ENCODE assay signal across 21 cellular contexts in the genomic region with DNA sequence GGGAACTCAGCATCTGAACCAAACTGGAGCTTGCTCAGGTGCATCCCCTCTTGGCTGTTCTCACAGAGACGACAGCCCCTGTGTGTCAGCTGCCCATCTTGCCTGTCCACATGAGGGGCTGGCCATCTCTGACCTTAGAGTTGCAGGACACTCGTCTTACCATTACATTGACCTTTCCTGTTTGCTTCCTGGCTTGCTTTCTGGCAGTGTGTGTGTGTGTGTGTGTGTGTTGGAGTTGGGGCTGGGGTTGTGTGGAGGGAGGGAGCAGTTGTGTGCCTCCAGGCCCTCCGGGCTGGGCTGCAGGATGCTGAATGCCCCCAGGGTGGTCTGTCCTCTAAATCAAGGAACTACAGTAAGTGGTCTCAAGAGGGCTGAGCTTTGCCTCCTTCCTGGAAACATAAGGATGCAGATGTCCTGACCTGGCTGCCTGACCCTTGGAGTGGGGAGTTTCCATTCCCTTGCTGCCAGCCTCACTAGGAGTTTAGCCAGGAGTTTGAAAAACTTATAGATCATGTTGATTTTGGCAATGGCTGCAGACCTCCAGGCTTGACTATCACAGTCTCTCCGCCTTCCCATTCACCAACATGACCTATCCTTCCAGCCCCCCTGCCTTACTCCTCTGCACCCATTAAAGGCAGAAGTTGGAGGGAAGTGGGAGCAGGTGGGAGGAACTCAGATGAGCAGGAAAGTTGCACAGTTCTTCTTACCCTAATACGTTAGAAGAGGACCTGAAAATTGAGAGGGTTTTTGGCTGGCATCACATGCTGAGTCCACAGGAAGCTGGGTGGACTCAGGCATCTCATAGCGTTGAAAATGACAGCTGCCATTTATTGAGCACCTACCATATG. TPM values are rescaled to one million over a fixed set of nuclear protein-coding genes. Genes with fewer than 3 reads are reported as not detected.
A peak's percentile ranks its signal among the peaks of the same experiment; 100 is the strongest.
DNase-seq lines count a peak whose midpoint lies in the region; ATAC-seq and TF ChIP-seq lines count a peak whose summit lies in the region.
"Had no signal": no experiment of that assay in that cellular context is flagged by ENCODE, and none has a peak within 500 bp of the region (broad histone marks: within the 10 kb centered on the region; RNA-seq: fewer than 3 reads in every experiment).

No MANE protein-coding gene starts in this region.

- CTCF ChIA-PET in MCF 10A (lab: Yijun Ruan, JAX) (interaction anchor here (0.6 to 3.1 kb wide), 7 partner anchors 19 to 198 kb away, joined by 3 to 23 read pairs (median 4); no protein-coding TSS in a partner anchor), mammary epithelial cell (lab: Charles Lee; ENCODE audit: low non-redundant PET) (no interaction called here)

- H3K4me3 ChIP-seq in mammary epithelial cell (replicated peaks in 1 of 3; ENCODE audit: insufficient read depth in 1 of 3, low read depth in 2 of 3, low read length in 3 of 3) (no peak overlapping the region), thymus (ENCODE audit: low read length) (no peak overlapping the region)
- H3K4me3 ChIP-seq: A549, SJSA1 had no signal

- no peaks in the 10 kb centered on the region for H3K36me3 Mint-ChIP-seq in MCF 10A (ENCODE audit: insufficient read depth, unreplicated experiment)
- H3K36me3 Mint-ChIP-seq: IgD-negative memory B cell had no signal

- H4K20me1 ChIP-seq in mammary epithelial cell (ENCODE audit: insufficient read depth, low read length), result no peaks in the 10 kb centered on the region

- no TSS peak for BruUV-seq in MCF 10A (replicated peaks; lab: Mats Ljungman, UMichigan)
- no TSS peak for BruUV-seq in mammary epithelial cell (replicated peaks; lab: Mats Ljungman, UMichigan)

- H2AFZ ChIP-seq in mammary epithelial cell (ENCODE audit: low read depth, low read length), result no peak overlapping the region

- H3K27ac ChIP-seq in mammary epithelial cell (ENCODE audit: insufficient read depth, low read depth, low read length), result no peak overlapping the region
- peak overlapping the region; percentile 11 for H3K27ac ChIP-seq in thymus (ENCODE audit: low read depth)
- H3K27ac ChIP-seq: A549, SJSA1 had no signal

- dilution Hi-C loops in mammary epithelial cell (cut with HindIII; ENCODE audit: low sequenced_read_pairs), result no loop called here

- no peak overlapping the region for H3K9ac ChIP-seq in mammary epithelial cell (ENCODE audit: insufficient read depth, low read length)

- H3K79me2 ChIP-seq in mammary epithelial cell (ENCODE audit: insufficient read depth, low read length), result no peaks in the 10 kb centered on the region

- H3K27me3 ChIP-seq in mammary epithelial cell (ENCODE audit: insufficient read depth, low read length) (no peaks in the 10 kb centered on the region), thymus (ENCODE audit: control insufficient read depth, insufficient read depth) (no peaks in the 10 kb centered on the region)
- H3K27me3 ChIP-seq: SJSA1 had no signal

- H3K27me3 Mint-ChIP-seq in MCF 10A (ENCODE audit: insufficient read depth, unreplicated experiment), result no peaks in the 10 kb centered on the region
- no peaks in the 10 kb centered on the region for H3K27me3 Mint-ChIP-seq in stimulated activated naive CD8-positive, alpha-beta T cell treated with anti-CD3 and anti-CD28 coated beads, Interleukin-15, amount 100 ng/mL, for 72 hours
- H3K27me3 Mint-ChIP-seq: B cell, IgD-negative memory B cell had no signal

- no peak overlapping the region for H3K4me3 Mint-ChIP-seq in MCF 10A (ENCODE audit: unreplicated experiment)
- H3K4me3 Mint-ChIP-seq in stimulated activated naive CD8-positive, alpha-beta T cell treated with anti-CD3 and anti-CD28 coated beads, Interleukin-15, amount 100 ng/mL, for 72 hours, result no peak overlapping the region
- H3K4me3 Mint-ChIP-seq: B cell, endodermal cell, IgD-negative memory B cell, neural crest cell had no signal

- H3K36me3 ChIP-seq in mammary epithelial cell (ENCODE audit: insufficient read depth, low read length) (no peaks in the 10 kb centered on the region), thymus (ENCODE audit: control insufficient read depth, insufficient read depth) (no peaks in the 10 kb centered on the region)
- H3K36me3 ChIP-seq: SJSA1 had no signal

- intact Hi-C loops in MCF 10A (cut with micrococcal nuclease), result no loop called here
- intact Hi-C loops in mammary epithelial cell (cut with micrococcal nuclease), result no loop called here

- H3K4me1 ChIP-seq in mammary epithelial cell (ENCODE audit: insufficient read depth, low read length), result peaks cover 11% of the 10 kb centered on the region
- no peaks in the 10 kb centered on the region for H3K4me1 ChIP-seq in thymus (ENCODE audit: control insufficient read depth, insufficient read depth, low read length)
- H3K4me1 ChIP-seq: SJSA1 had no signal

- DNase-seq in MCF 10A (ENCODE audit: unreplicated experiment) (no peak), mammary epithelial cell (no peak), RPMI8226 (peak; percentile 56), left lobe of liver (ENCODE audit: low spot score) (peak; percentile 71)
- no peak for DNase-seq in activated CD4-positive, alpha-beta T cell treated with anti-CD3 and anti-CD28 coated beads for 4 hours
- DNase-seq in stimulated activated naive CD8-positive, alpha-beta T cell treated with anti-CD3 and anti-CD28 coated beads, Interleukin-15, amount 100 ng/mL, for 72 hours, result no peak
- DNase-seq: activated CD4-positive, alpha-beta T cell treated with anti-CD3 and anti-CD28 coated beads for 48 hours; COR-L47; endodermal cell; HCEC 1CT; midbrain; NCI-H187; NCI-H226; stimulated activated CD4-positive, alpha-beta T cell treated with anti-CD3 and anti-CD28 coated beads, Interleukin-4, amount 100 ng/mL, for 24 hours had no signal

- H3K4me2 ChIP-seq in mammary epithelial cell (ENCODE audit: insufficient read depth, low read depth, low read length), result no peak overlapping the region
- H3K4me2 ChIP-seq: A549 had no signal

- in situ Hi-C loops in mammary epithelial cell (cut with MboI; ENCODE audit: low sequenced_read_pairs in 2 of 2), result no loop called here

- 100% methylated on average over 6 of the region's 6 CpGs for WGBS in mammary epithelial cell (ENCODE audit: low coverage, missing lambda C conversion rate)
- WGBS in thymus, result 91% methylated on average over 6 of the region's 6 CpGs

- ATAC-seq in left lobe of liver (peak; percentile 75), GM19035 (IDR thresholded peaks at IDR 0.05; ENCODE audit: unreplicated experiment) (no peak)
- no peak for ATAC-seq in stimulated activated naive CD8-positive, alpha-beta T cell treated with anti-CD3 and anti-CD28 coated beads, Interleukin-15, amount 100 ng/mL, for 72 hours

- POLR2A ChIA-PET in MCF 10A (lab: Yijun Ruan, JAX), result interaction anchor here (0.6 to 2.5 kb wide), 6 partner anchors 9 to 37 kb away, joined by 3 to 13 read pairs (median 4); a partner anchor contains a TSS

- H3K9me3 ChIP-seq in mammary epithelial cell (replicated peaks; ENCODE audit: insufficient read depth, low read length) (no peaks in the 10 kb centered on the region), thymus (ENCODE audit: control insufficient read depth) (no peaks in the 10 kb centered on the region)
- H3K9me3 ChIP-seq: A549, SJSA1 had no signal

- peak overlapping the region; percentile 85 for H3K27ac Mint-ChIP-seq in MCF 10A (ENCODE audit: low read depth, unreplicated experiment)
- H3K27ac Mint-ChIP-seq in stimulated activated naive CD8-positive, alpha-beta T cell treated with anti-CD3 and anti-CD28 coated beads, Interleukin-15, amount 100 ng/mL, for 72 hours, result no peak overlapping the region
- H3K27ac Mint-ChIP-seq: B cell, endodermal cell had no signal

- H3K9me3 Mint-ChIP-seq in MCF 10A (ENCODE audit: unreplicated experiment), result no peaks in the 10 kb centered on the region
- no peaks in the 10 kb centered on the region for H3K9me3 Mint-ChIP-seq in stimulated activated naive CD8-positive, alpha-beta T cell treated with anti-CD3 and anti-CD28 coated beads, Interleukin-15, amount 100 ng/mL, for 72 hours
- H3K9me3 Mint-ChIP-seq: endodermal cell, IgD-negative memory B cell, neural crest cell had no signal

- H3K4me1 Mint-ChIP-seq in MCF 10A (ENCODE audit: insufficient read depth, unreplicated experiment), result peaks cover 18% of the 10 kb centered on the region
- H3K4me1 Mint-ChIP-seq in stimulated activated naive CD8-positive, alpha-beta T cell treated with anti-CD3 and anti-CD28 coated beads, Interleukin-15, amount 100 ng/mL, for 72 hours, result peaks cover 7% of the 10 kb centered on the region
- H3K4me1 Mint-ChIP-seq: B cell, IgD-negative memory B cell had no signal

- no peak for TF ChIP-seq CTCF in MCF 10A (IDR thresholded peaks at IDR 0.05; ENCODE audit: unreplicated experiment)
- TF ChIP-seq CTCF in mammary epithelial cell (conservative IDR thresholded peaks at IDR 0.05 in 1 of 2, IDR thresholded peaks at IDR 0.05 in 1 of 2; ENCODE audit: extremely low read depth in 1 of 2, insufficient read depth in 1 of 2, low read depth in 1 of 2, low read length in 2 of 2), result no peak

RNA-seq across cellular contexts. Expression of a gene that starts 19.0 kb away (rescaled TPM):
- total RNA-seq in MCF 10A (2022), result 8.3 and 9.6 TPM in 2 replicates
- total RNA-seq in mammary epithelial cell, result 1 to 10 TPM; 3.5 to 6.7 TPM
- 1.8 TPM for polyA plus RNA-seq in mammary epithelial cell
- 3.4 TPM for polyA minus RNA-seq in mammary epithelial cell
- total RNA-seq in left lobe of liver, result 13.1 TPM
- polyA plus RNA-seq in thymus, result 54.3 TPM

RNA-seq across cellular contexts. Expression of a gene that starts 56.0 kb away (rescaled TPM):
- total RNA-seq in MCF 10A (2022), result 7.1 and 12.1 TPM in 2 replicates
- total RNA-seq in mammary epithelial cell, result 10 to 100 TPM in 1 of 2 donors, 1 to 10 TPM in 1; 9.2 to 11.6 TPM
- polyA plus RNA-seq in mammary epithelial cell, result 6.7 TPM
- polyA minus RNA-seq in mammary epithelial cell, result 5.5 TPM
- total RNA-seq in left lobe of liver, result 1.3 TPM
- 17.1 TPM for polyA plus RNA-seq in thymus

Comparison
In these comparisons a context has a peak if more than half of its experiments do, and no peak if none do; other contexts are left out.
1. DNase-seq: peak in RPMI8226 (single experiment) and left lobe of liver (single experiment); none in MCF 10A (single experiment), mammary epithelial cell (single experiment), activated CD4-positive, alpha-beta T cell treated with anti-CD3 and anti-CD28 coated beads for 4 hours (0 of 2) and stimulated activated naive CD8-positive, alpha-beta T cell treated with anti-CD3 and anti-CD28 coated beads, Interleukin-15, amount 100 ng/mL, for 72 hours (0 of 2).